ENCODE assay signal across 1 cellular context in genomic region chr1:9659328-9659727, GRCh38.
TF ChIP-seq lines count a peak whose summit lies in the region.

No MANE protein-coding gene starts in this region.

TF ChIP-seq in IMR-90, 13 proteins besides CTCF, POLR2A, EP300 and RAD21:
- TF ChIP-seq USF2 (IDR thresholded peaks at IDR 0.05; ENCODE audit: low read depth, low read length) (no peak), FOS (IDR thresholded peaks at IDR 0.05; ENCODE audit: low read depth, low read length) (0 out of 2 replicates have a peak, but pooled peaks have one; percentile 19), MAZ (IDR thresholded peaks at IDR 0.05; ENCODE audit: borderline replicate concordance, low read depth, low read length) (peak; percentile 57; the same call in 1 of the 2 replicates), SMC3 (IDR thresholded peaks at IDR 0.05; ENCODE audit: low read depth, low read length) (no peak), MAFK (IDR thresholded peaks at IDR 0.05; ENCODE audit: low read depth, low read length) (peak; percentile 21; the same call in 1 of the 2 replicates), CEBPB (IDR thresholded peaks at IDR 0.05; ENCODE audit: low read depth, low read length) (peak; percentile 100)
